ENCODE assay signal across 23 cellular contexts in genomic region chrX:26581086-26581485, GRCh38.
"Had no signal": no experiment of that assay in that cellular context is flagged by ENCODE, and none has a peak within 500 bp of the region (broad histone marks: within the 10 kb centered on the region; RNA-seq: fewer than 3 reads in every experiment).

No MANE protein-coding gene starts in this region.

- H3K36me3 Mint-ChIP-seq: activated naive CD8-positive, alpha-beta T cell treated with anti-CD3 and anti-CD28 coated beads for 36 hours; naive thymus-derived CD8-positive, alpha-beta T cell; WTC11 had no signal

- H3K9me3 Mint-ChIP-seq: activated naive CD8-positive, alpha-beta T cell treated with anti-CD3 and anti-CD28 coated beads for 36 hours had no signal

- H3K4me3 ChIP-seq: body of pancreas, left ventricle myocardium inferior, right atrium auricular region, upper lobe of left lung had no signal

- H3K36me3 ChIP-seq: left ventricle myocardium inferior, right atrium auricular region, upper lobe of left lung had no signal

- H3K27me3 ChIP-seq: body of pancreas, right atrium auricular region, upper lobe of left lung had no signal

- H3K4me3 Mint-ChIP-seq: activated naive CD8-positive, alpha-beta T cell treated with anti-CD3 and anti-CD28 coated beads for 36 hours; activated T-cell treated with anti-CD3 and anti-CD28 coated beads, Interleukin-2, amount 50 U/mL, for 4 hours; naive thymus-derived CD8-positive, alpha-beta T cell; WTC11 had no signal

- DNase-seq: activated CD4-positive, alpha-beta T cell treated with anti-CD3 and anti-CD28 coated beads for 4 hours; activated CD4-positive, alpha-beta T cell treated with anti-CD3 and anti-CD28 coated beads, Interleukin-2, amount 50 U/mL, for 48 hours; activated CD8-positive, alpha-beta memory T cell treated with anti-CD3 and anti-CD28 coated beads, Interleukin-2, amount 50 U/mL, for 48 hours; activated naive CD4-positive, alpha-beta T cell treated with Interleukin-2 at 50 U/mL for 16 hours; activated naive CD8-positive, alpha-beta T cell treated with anti-CD3 and anti-CD28 coated beads for 36 hours; activated T-cell treated with anti-CD3 and anti-CD28 coated beads, Interleukin-2, amount 50 U/mL, for 4 hours; amniotic stem cell; body of pancreas; dermis blood vessel endothelial cell; effector CD8-positive, alpha-beta T cell; erythroblast; foreskin melanocyte; glutamatergic neuron; hippocampal formation; left ventricle myocardium inferior; naive thymus-derived CD8-positive, alpha-beta T cell; stimulated activated CD4-positive, alpha-beta T cell treated with anti-CD3 and anti-CD28 coated beads, Interleukin-4, amount 100 ng/mL, for 4 hours; stimulated activated naive CD8-positive, alpha-beta T cell treated with anti-CD3 and anti-CD28 coated beads, Interleukin-15, Interleukin-2, amounts not matched to agents 100 U/mL and 50 U/mL, for 24 hours; T-helper 9 cell; upper lobe of left lung had no signal

- H3K27me3 Mint-ChIP-seq: activated naive CD8-positive, alpha-beta T cell treated with anti-CD3 and anti-CD28 coated beads for 36 hours; naive thymus-derived CD8-positive, alpha-beta T cell; progenitor cell of endocrine pancreas had no signal

- H3K27ac ChIP-seq: body of pancreas, left ventricle myocardium inferior, right atrium auricular region, upper lobe of left lung had no signal

- H3K27ac Mint-ChIP-seq: activated naive CD8-positive, alpha-beta T cell treated with anti-CD3 and anti-CD28 coated beads for 36 hours; naive thymus-derived CD8-positive, alpha-beta T cell; progenitor cell of endocrine pancreas; WTC11 had no signal

- H3K4me1 ChIP-seq: body of pancreas, left ventricle myocardium inferior, right atrium auricular region, upper lobe of left lung had no signal

- H3K9me3 ChIP-seq: body of pancreas, left ventricle myocardium inferior, right atrium auricular region, upper lobe of left lung had no signal

- ATAC-seq: activated T-cell treated with anti-CD3 and anti-CD28 coated beads, Interleukin-2, amount 50 U/mL, for 4 hours; body of pancreas; naive thymus-derived CD8-positive, alpha-beta T cell; stimulated activated naive CD8-positive, alpha-beta T cell treated with anti-CD3 and anti-CD28 coated beads, Interleukin-15, Interleukin-2, amounts not matched to agents 100 U/mL and 50 U/mL, for 24 hours; WTC11 had no signal

- H3K4me1 Mint-ChIP-seq: activated naive CD8-positive, alpha-beta T cell treated with anti-CD3 and anti-CD28 coated beads for 36 hours; naive thymus-derived CD8-positive, alpha-beta T cell had no signal
